6 cellular contexts compared by ENCODE assay signal in the genomic region with DNA sequence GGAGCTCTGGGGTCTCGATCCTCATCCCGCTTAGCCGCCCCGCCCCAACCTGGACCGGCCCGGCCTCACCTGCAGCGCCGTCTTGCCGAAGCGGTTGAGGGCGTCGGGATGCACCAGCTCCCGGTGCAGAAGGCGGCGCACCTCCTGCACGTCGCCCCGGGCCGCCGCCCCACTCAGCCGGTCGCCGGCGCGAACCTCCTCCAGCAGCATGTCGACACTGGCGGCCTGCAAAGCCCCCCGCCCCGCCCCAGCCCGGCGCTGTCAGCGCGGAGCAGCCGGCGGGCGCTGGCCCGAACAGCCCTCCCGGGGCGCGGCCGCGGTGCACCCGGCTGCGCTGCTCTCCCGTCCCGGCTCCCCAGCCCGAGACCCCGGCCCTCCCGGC. TPM values are rescaled to one million over a fixed set of nuclear protein-coding genes. Genes with fewer than 3 reads are reported as not detected.
DNase-seq lines count a peak whose midpoint lies in the region; ATAC-seq and TF ChIP-seq lines count a peak whose summit lies in the region.

No MANE protein-coding gene starts in this region.

- TF ChIP-seq CTCF in GM12864 (IDR thresholded peaks at IDR 0.05; ENCODE audit: low read depth, low read length, missing control alignments), result peak; percentile 6

- no peaks in the 10 kb centered on the region for H3K27me3 Mint-ChIP-seq in activated naive CD8-positive, alpha-beta T cell

- peaks cover 47% of the 10 kb centered on the region for H3K4me1 Mint-ChIP-seq in activated naive CD8-positive, alpha-beta T cell (ENCODE audit: low read depth)

- H3K4me3 ChIP-seq in GM12864 (ENCODE audit: low read depth, low read length) (peak overlapping the region; percentile 71), mononuclear cell (ENCODE audit: low read length) (peak overlapping the region; percentile 97)

- peaks cover 3% of the 10 kb centered on the region for H3K36me3 Mint-ChIP-seq in activated naive CD8-positive, alpha-beta T cell

- H3K9me3 Mint-ChIP-seq in activated naive CD8-positive, alpha-beta T cell (ENCODE audit: low read depth), result no peaks in the 10 kb centered on the region

- peak overlapping the region; percentile 93 for H3K27ac Mint-ChIP-seq in activated naive CD8-positive, alpha-beta T cell

- DNase-seq in GM12864 (ENCODE audit: low read depth) (no peak), H4 (ENCODE audit: low spot score) (no peak), NCI-H82 treated with DMSO at 0.1 percent for 48 hours (lab: John Stamatoyannopoulos, UW; ENCODE audit: unreplicated experiment) (no peak)

- H3K9me3 ChIP-seq in mononuclear cell (ENCODE audit: low read depth, low read length), result no peaks in the 10 kb centered on the region

- peak; percentile 1 for ATAC-seq in HG03342 (IDR thresholded peaks at IDR 0.05; ENCODE audit: unreplicated experiment)

- peaks cover 52% of the 10 kb centered on the region for H3K4me1 ChIP-seq in mononuclear cell (ENCODE audit: insufficient read depth, low read length)

- H3K4me3 Mint-ChIP-seq in activated naive CD8-positive, alpha-beta T cell, result peak overlapping the region; percentile 98

- no peaks in the 10 kb centered on the region for H3K27me3 ChIP-seq in mononuclear cell (ENCODE audit: insufficient read depth, low read length)

RNA-seq across cellular contexts. Expression of a gene that starts 0.3 kb away (rescaled TPM):
- total RNA-seq in mononuclear cell, result 84.0 TPM
- total RNA-seq in H4 (2014; rRNA removed; shearing (Covaris generic)), result 3.2 and 5.2 TPM in 2 replicates

RNA-seq across cellular contexts. Expression of a gene that starts 2.6 kb away (rescaled TPM):
- total RNA-seq in mononuclear cell, result 6.7 TPM
- total RNA-seq in H4 (2014; rRNA removed; shearing (Covaris generic)), result 7.7 and 8.3 TPM in 2 replicates

RNA-seq across cellular contexts. Expression of a gene that starts 18.7 kb away (rescaled TPM):
- 0.63 TPM for total RNA-seq in mononuclear cell
- 7.8 and 14.8 TPM in 2 replicates for total RNA-seq in H4 (2014; rRNA removed; shearing (Covaris generic))

RNA-seq across cellular contexts. Expression of a gene that starts 24.7 kb away (rescaled TPM):
- total RNA-seq in mononuclear cell, result 30.7 TPM
- 13.1 and 18.6 TPM in 2 replicates for total RNA-seq in H4 (2014; rRNA removed; shearing (Covaris generic))

RNA-seq across cellular contexts. Expression of a gene that starts 51.2 kb away (rescaled TPM):
- 36.9 TPM for total RNA-seq in mononuclear cell
- total RNA-seq in H4 (2014; rRNA removed; shearing (Covaris generic)), result 1.0 and 1.7 TPM in 2 replicates

Comparison
In these comparisons a context has a peak if more than half of its experiments do, and no peak if none do; other contexts are left out.
1. RNA of a gene that starts 0.3 kb away (total RNA-seq): 84.0 TPM in mononuclear cell (single experiment); 3.2 to 5.2 TPM in H4; every median in the first group is over 10 times any median in the second.